1 cellular context compared by ENCODE assay signal in the genomic region with DNA sequence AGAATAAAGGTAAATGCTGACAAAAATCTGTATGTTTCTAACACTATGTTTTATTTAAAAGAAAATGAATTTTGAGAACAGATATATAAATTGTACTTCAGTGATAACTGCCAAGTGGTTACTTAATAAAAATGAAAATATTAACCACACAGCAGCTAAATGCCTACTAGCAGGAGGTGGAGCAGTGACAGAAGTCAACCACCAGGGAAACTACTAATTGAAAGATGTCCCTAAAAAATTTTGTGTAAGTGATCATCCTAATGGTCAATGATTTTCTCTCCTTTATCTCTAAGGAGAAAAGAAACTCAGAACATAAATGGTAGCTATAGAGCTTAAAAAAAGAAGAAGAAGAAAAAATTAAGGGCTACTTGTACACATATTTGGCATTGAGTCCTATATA.
TF ChIP-seq lines count a peak whose summit lies in the region.

No MANE protein-coding gene starts in this region.

TF ChIP-seq in K562, 482 proteins besides CTCF, POLR2A, EP300 and RAD21:
- TF ChIP-seq, protein P1, sequence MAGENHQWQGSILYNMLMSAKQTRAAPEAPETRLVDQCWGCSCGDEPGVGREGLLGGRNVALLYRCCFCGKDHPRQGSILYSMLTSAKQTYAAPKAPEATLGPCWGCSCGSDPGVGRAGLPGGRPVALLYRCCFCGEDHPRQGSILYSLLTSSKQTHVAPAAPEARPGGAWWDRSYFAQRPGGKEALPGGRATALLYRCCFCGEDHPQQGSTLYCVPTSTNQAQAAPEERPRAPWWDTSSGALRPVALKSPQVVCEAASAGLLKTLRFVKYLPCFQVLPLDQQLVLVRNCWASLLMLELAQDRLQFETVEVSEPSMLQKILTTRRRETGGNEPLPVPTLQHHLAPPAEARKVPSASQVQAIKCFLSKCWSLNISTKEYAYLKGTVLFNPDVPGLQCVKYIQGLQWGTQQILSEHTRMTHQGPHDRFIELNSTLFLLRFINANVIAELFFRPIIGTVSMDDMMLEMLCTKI (IDR thresholded peaks at IDR 0.05; ENCODE audit: partially characterized antibody), result no peak
- TF ChIP-seq RAD51 (IDR thresholded peaks at IDR 0.05; ENCODE audit: borderline replicate concordance, low read depth) (no peak), PHF8 (IDR thresholded peaks at IDR 0.05; ENCODE audit: borderline replicate concordance, low read length) (no peak)
